Comparison of ENCODE assay signal across 28 cellular contexts in the genomic region with DNA sequence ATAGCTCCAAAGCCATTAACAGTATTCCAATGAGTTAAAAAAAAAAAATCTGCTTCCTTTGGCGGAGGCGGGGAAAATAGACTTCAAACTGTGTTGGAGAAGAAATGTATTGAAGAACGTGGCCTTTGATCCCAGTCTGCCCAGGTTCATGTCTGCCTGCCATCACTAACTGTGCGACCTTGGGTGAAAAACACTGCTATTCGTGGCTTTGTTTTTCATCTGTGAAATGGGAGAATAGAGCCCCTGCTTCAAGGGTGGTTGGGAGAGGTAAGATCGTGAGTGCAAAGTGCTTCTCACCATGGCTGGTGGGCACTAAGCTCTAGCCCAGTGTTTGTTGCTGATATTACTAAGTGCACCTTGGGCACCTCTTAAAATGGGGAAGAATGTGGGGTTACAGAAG.
"Had no signal": no experiment of that assay in that cellular context is flagged by ENCODE, and none has a peak within 500 bp of the region (broad histone marks: within the 10 kb centered on the region; RNA-seq: fewer than 3 reads in every experiment).

No MANE protein-coding gene starts in this region.

- ATAC-seq: effector memory CD8-positive, alpha-beta T cell; esophagus mucosa; foreskin keratinocyte; gastrocnemius medialis; gastroesophageal sphincter; heart left ventricle; heart right ventricle had no signal

- FAIRE-seq: colon, endometrium, endothelial cell of umbilical vein, frontal cortex had no signal

- H3K9me3 ChIP-seq: colonic mucosa, esophagus muscularis mucosa, esophagus squamous epithelium, gastrocnemius medialis, gastroesophageal sphincter, heart left ventricle, heart right ventricle had no signal

- DNase-seq: colonic mucosa; cortex of kidney; dermis blood vessel endothelial cell; dorsolateral prefrontal cortex; effector CD4-positive, alpha-beta T cell; effector CD8-positive, alpha-beta T cell; effector memory CD4-positive, alpha-beta T cell; effector memory CD8-positive, alpha-beta T cell; endodermal cell; erythroblast; esophagus squamous epithelium; foreskin fibroblast; foreskin keratinocyte; foreskin melanocyte; gastrocnemius medialis; glutamatergic neuron; head of caudate nucleus; heart left ventricle; heart right ventricle had no signal

- H3K4me1 ChIP-seq: colonic mucosa, esophagus muscularis mucosa, esophagus squamous epithelium, foreskin keratinocyte, gastrocnemius medialis, gastroesophageal sphincter, heart left ventricle, heart right ventricle had no signal

- H3K27me3 ChIP-seq: colonic mucosa, dorsolateral prefrontal cortex, esophagus muscularis mucosa, esophagus squamous epithelium, foreskin keratinocyte, gastrocnemius medialis, gastroesophageal sphincter, heart left ventricle, heart right ventricle had no signal

- H3K27ac ChIP-seq: colonic mucosa, coronary artery, dorsolateral prefrontal cortex, epithelial cell of prostate, esophagus muscularis mucosa, esophagus squamous epithelium, foreskin keratinocyte, gastrocnemius medialis, gastroesophageal sphincter, heart left ventricle, heart right ventricle had no signal

- H3K36me3 ChIP-seq: colonic mucosa had no signal

- H3K4me3 ChIP-seq: colonic mucosa, coronary artery, dorsolateral prefrontal cortex, esophagus muscularis mucosa, esophagus squamous epithelium, gastrocnemius medialis, gastroesophageal sphincter, heart left ventricle, heart right ventricle had no signal
